In genomic region chr17:27206447-27206846, GRCh38 we compare ENCODE assay signal across 10 cellular contexts.
DNase-seq lines count a peak whose midpoint lies in the region; ATAC-seq, FAIRE-seq and TF ChIP-seq lines count a peak whose summit lies in the region.
"Had no signal": no experiment of that assay in that cellular context is flagged by ENCODE, and none has a peak within 500 bp of the region (broad histone marks: within the 10 kb centered on the region; RNA-seq: fewer than 3 reads in every experiment).

No MANE protein-coding gene starts in this region.

- H3K27ac ChIP-seq in DOHH2 (ENCODE audit: low read depth, low read length) (no peak overlapping the region), IMR-90 (ENCODE audit: insufficient read depth, low read length) (no peak overlapping the region)
- H3K27ac ChIP-seq: dorsolateral prefrontal cortex had no signal

- TF ChIP-seq CTCF in DOHH2 (IDR thresholded peaks at IDR 0.05; ENCODE audit: low read depth, low read length, poor library complexity, severe bottlenecking): peak; percentile 65
- no peak for TF ChIP-seq CTCF in IMR-90 (conservative IDR thresholded peaks at IDR 0.05; ENCODE audit: low read depth, low read length)
- TF ChIP-seq CTCF in natural killer cell (IDR thresholded peaks at IDR 0.05): no peak

- H3K27me3 ChIP-seq in DOHH2 (ENCODE audit: control insufficient read depth, low read length) (no peaks in the 10 kb centered on the region), IMR-90 (ENCODE audit: control insufficient read depth, insufficient read depth, low read length) (peaks cover 3% of the 10 kb centered on the region; the same call in 1 of the 2 replicates)

- no peak overlapping the region for H3K56ac ChIP-seq in IMR-90 (ENCODE audit: extremely low read depth, insufficient read depth, low read length)

- H3K23ac ChIP-seq in IMR-90 (ENCODE audit: low read depth, low read length): no peak overlapping the region

- no peaks in the 10 kb centered on the region for H3K36me3 Mint-ChIP-seq in natural killer cell

- no peak overlapping the region for H2AK9ac ChIP-seq in IMR-90 (replicated peaks; ENCODE audit: low read depth, low read length, poor library complexity)

- no TSS peak for BruUV-seq in IMR-90 (replicated peaks; lab: Mats Ljungman, UMichigan)

- H3K79me2 ChIP-seq in DOHH2 (ENCODE audit: control insufficient read depth, low read length): no peaks in the 10 kb centered on the region

- DNase-seq in IMR-90 (no peak), SKM-1 treated with dmso at 0.1 percent for 144 hours (lab: John Stamatoyannopoulos, UW; ENCODE audit: unreplicated experiment) (peak; percentile 48), left colon (peak in 1 of 2 donors; percentile 32), activated gamma-delta T cell (lab: John Stamatoyannopoulos, UW) (no peak), HTR-8/SVneo (ENCODE audit: insufficient read length, low spot score) (no peak), GM19239 (ENCODE audit: insufficient read length, low spot score) (no peak), natural killer cell (no peak)
- DNase-seq: dorsolateral prefrontal cortex; stimulated activated CD4-positive, alpha-beta T cell treated with anti-CD3 and anti-CD28 coated beads, Interleukin-4, amount 100 ng/mL, for 4 hours had no signal

- H3K9me3 Mint-ChIP-seq in natural killer cell: no peaks in the 10 kb centered on the region

- H3K9me3 ChIP-seq in DOHH2 (ENCODE audit: control insufficient read depth, insufficient read depth, low read length) (no peaks in the 10 kb centered on the region), IMR-90 (ENCODE audit: control insufficient read depth, insufficient read depth, low read length) (no peaks in the 10 kb centered on the region)

- no peaks in the 10 kb centered on the region for H3K9me2 ChIP-seq in DOHH2 (replicated peaks; ENCODE audit: control insufficient read depth, low read length)

- ATAC-seq in IMR-90 (ENCODE audit: low read depth): peak; percentile 40
- peak; percentile 67 for ATAC-seq in left colon
- no peak for ATAC-seq in natural killer cell

- H3F3A ChIP-seq in DOHH2 (ENCODE audit: control insufficient read depth, insufficient read depth): no peaks in the 10 kb centered on the region

- no peak overlapping the region for H3K9ac ChIP-seq in IMR-90 (ENCODE audit: low read depth, low read length)

- no peak overlapping the region for H2BK5ac ChIP-seq in IMR-90 (ENCODE audit: low read depth, low read length, poor library complexity, severe bottlenecking)

- H3K4me2 ChIP-seq in DOHH2 (ENCODE audit: low read length) (no peak overlapping the region), IMR-90 (ENCODE audit: low read depth, low read length) (no peak overlapping the region)

- in situ Hi-C loops in IMR-90 (cut with MboI; ENCODE audit: low sequenced_read_pairs): no loop called here

- H3K79me1 ChIP-seq in IMR-90 (ENCODE audit: low read depth in 1 of 2, low read length in 2 of 2): no peaks in the 10 kb centered on the region

- no peaks in the 10 kb centered on the region for H3K4me1 Mint-ChIP-seq in natural killer cell

- no peak overlapping the region for H2AK5ac ChIP-seq in IMR-90 (ENCODE audit: low read depth, low read length)

- H4K8ac ChIP-seq in IMR-90 (ENCODE audit: low read depth in 2 of 2, low read length in 2 of 2): no peak overlapping the region

- 20% methylated on average over 1 of the region's 4 CpGs; no CpG with 5 or more reads in 1 of the 2 experiments for WGBS in IMR-90 (ENCODE audit: extremely low coverage in 2 of 2, insufficient read length in 1 of 2), 2 experiments

- H3K27ac Mint-ChIP-seq in natural killer cell: no peak overlapping the region

- H3K4me3 ChIP-seq in DOHH2 (ENCODE audit: low read length) (no peak overlapping the region), IMR-90 (ENCODE audit: insufficient read depth, low read depth, low read length) (no peak overlapping the region)
- H3K4me3 ChIP-seq: dorsolateral prefrontal cortex had no signal

- no peak overlapping the region for H3K14ac ChIP-seq in IMR-90 (replicated peaks; ENCODE audit: low read depth, low read length)

- dilution Hi-C loops in IMR-90 (cut with HindIII; ENCODE audit: low sequenced_read_pairs, unreplicated experiment): no loop called here

- H3K4me3 Mint-ChIP-seq in natural killer cell: no peak overlapping the region

- no peaks in the 10 kb centered on the region for H3K9me1 ChIP-seq in IMR-90 (ENCODE audit: insufficient read depth, low read length)

- H3K36me3 ChIP-seq in DOHH2 (ENCODE audit: control insufficient read depth, low read length): no peaks in the 10 kb centered on the region
- no peaks in the 10 kb centered on the region for H3K36me3 ChIP-seq in IMR-90 (ENCODE audit: control insufficient read depth, insufficient read depth, low read length)

- TF ChIP-seq RAD21 in IMR-90 (IDR thresholded peaks at IDR 0.05; ENCODE audit: low read length): no peak

- H3K27me3 Mint-ChIP-seq in natural killer cell (ENCODE audit: low read depth in 2 of 2): peaks cover 4 to 9% of the 10 kb centered on the region in 2 donors

- H2AFZ ChIP-seq in IMR-90 (replicated peaks; ENCODE audit: low read length, poor library complexity): no peak overlapping the region

- no peak overlapping the region for H4K91ac ChIP-seq in IMR-90 (ENCODE audit: insufficient read depth, low read depth, low read length)

- H4K20me1 ChIP-seq in DOHH2 (ENCODE audit: control insufficient read depth, insufficient read depth, low read depth, low read length) (no peaks in the 10 kb centered on the region), IMR-90 (ENCODE audit: insufficient read depth, low read length) (no peaks in the 10 kb centered on the region)

- H2BK20ac ChIP-seq in IMR-90 (ENCODE audit: low read depth, low read length): no peak overlapping the region

- no peak overlapping the region for H3K4ac ChIP-seq in IMR-90 (ENCODE audit: low read depth, low read length)

- CTCF ChIA-PET in IMR-90 (lab: Yijun Ruan, JAX): interaction anchor here (0.7 to 1.2 kb wide), 7 partner anchors 11 to 444 kb away, joined by 3 to 9 read pairs (median 4); no protein-coding TSS in a partner anchor

- TF ChIP-seq POLR2A in IMR-90 (IDR thresholded peaks at IDR 0.05; ENCODE audit: low read depth, low read length): no peak

- H2BK15ac ChIP-seq in IMR-90 (ENCODE audit: low read depth, low read length): no peak overlapping the region

- FAIRE-seq in HTR-8/SVneo (lab: Jason Lieb, UNC): no peak
- no peak for FAIRE-seq in GM19239 (lab: Jason Lieb, UNC)

- H4K5ac ChIP-seq in IMR-90 (ENCODE audit: low read depth, low read length): no peak overlapping the region; the same call in 1 of the 2 replicates

- no peak overlapping the region for H2BK120ac ChIP-seq in IMR-90 (ENCODE audit: low read depth, low read length)

- POLR2A ChIA-PET in IMR-90 (lab: Charles Lee; ENCODE audit: unreplicated experiment): no interaction called here

- intact Hi-C loops in IMR-90 (cut with micrococcal nuclease): no loop called here
- intact Hi-C loops in left colon (cut with DNase I, micrococcal nuclease): no loop called here
- intact Hi-C loops in natural killer cell (cut with micrococcal nuclease): no loop called here

- no peak overlapping the region for H3K18ac ChIP-seq in IMR-90 (ENCODE audit: low read depth, low read length)

- peaks cover 4% of the 10 kb centered on the region for H3K4me1 ChIP-seq in DOHH2 (ENCODE audit: control insufficient read depth, low read length)
- peaks cover 3% of the 10 kb centered on the region; the same call in 1 of the 2 replicates for H3K4me1 ChIP-seq in IMR-90 (ENCODE audit: control insufficient read depth, insufficient read depth, low read length)

TF ChIP-seq in IMR-90, 13 proteins besides CTCF, POLR2A, EP300 and RAD21:
- TF ChIP-seq BHLHE40 (IDR thresholded peaks at IDR 0.05; ENCODE audit: low read depth, low read length) (no peak), ELK1 (IDR thresholded peaks at IDR 0.05; ENCODE audit: borderline replicate concordance, low read depth, low read length) (no peak), USF2 (IDR thresholded peaks at IDR 0.05; ENCODE audit: low read depth, low read length) (no peak), MXI1 (IDR thresholded peaks at IDR 0.05; ENCODE audit: borderline replicate concordance, low read depth, low read length) (no peak), FOS (IDR thresholded peaks at IDR 0.05; ENCODE audit: low read depth, low read length) (no peak), NFE2L2 (IDR thresholded peaks at IDR 0.05; ENCODE audit: low read depth, low read length) (no peak), RFX5 (IDR thresholded peaks at IDR 0.05; ENCODE audit: low read depth, low read length) (no peak), CHD1 (IDR thresholded peaks at IDR 0.05; ENCODE audit: low read depth, low read length) (no peak), CEBPB (IDR thresholded peaks at IDR 0.05; ENCODE audit: low read depth, low read length) (no peak)

Comparison
In these comparisons a context has a peak if more than half of its experiments do, and no peak if none do; other contexts are left out.
1. ATAC-seq: peak in IMR-90 (single experiment) and left colon (single experiment); none in natural killer cell (0 of 3).